In the genomic region with DNA sequence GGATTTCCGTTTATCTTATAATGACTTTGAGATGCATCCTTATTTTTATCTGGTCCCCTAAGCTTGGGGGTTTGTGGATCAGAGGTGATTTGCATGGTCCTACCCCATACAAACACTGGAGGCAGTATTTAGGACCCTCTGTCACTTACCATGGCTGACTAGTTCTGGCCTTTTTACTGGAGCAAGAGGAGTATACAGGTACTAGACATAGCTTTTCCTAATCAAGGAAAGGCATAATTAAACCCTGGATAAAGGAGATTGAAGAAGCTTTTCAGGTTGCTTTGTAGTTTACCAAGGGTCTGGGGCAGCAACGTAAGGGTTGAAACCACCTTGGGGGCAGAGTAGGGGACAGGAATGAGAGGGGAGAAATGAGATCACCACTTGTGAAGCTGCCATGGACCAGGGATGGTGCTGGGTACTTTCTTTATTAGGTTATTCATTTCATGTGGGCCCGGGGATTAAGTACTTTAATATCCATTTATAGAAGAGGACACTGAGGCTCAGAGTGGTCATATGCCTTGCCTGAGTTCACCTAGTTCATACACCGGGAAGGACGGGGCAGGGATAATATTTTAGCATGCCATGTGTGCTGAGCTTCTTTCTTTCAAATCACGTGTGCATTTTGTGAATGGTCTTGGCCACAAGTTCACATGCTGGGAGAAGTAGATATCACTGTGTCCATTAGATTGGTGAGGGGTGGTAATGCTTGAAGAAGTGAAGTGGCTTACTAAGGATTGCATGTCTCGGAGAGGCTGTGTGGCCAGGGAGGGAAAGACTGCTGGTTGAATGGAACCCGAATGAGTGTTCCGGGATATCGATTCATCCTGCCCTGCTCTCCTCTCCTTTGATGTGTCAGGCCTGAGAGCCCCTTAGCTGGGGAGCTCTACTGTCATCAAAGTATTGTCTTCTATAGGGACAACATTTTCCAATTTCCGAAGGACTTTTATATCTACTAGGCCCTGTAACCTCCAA, we compare ENCODE assay signal across 22 cellular contexts.
"Had no signal": no experiment of that assay in that cellular context is flagged by ENCODE, and none has a peak within 500 bp of the region (broad histone marks: within the 10 kb centered on the region; RNA-seq: fewer than 3 reads in every experiment).

No MANE protein-coding gene starts in this region.

- H3K9me3 Mint-ChIP-seq: activated B cell treated with CpG ODN at 0.5 μM for 24 hours; activated CD4-positive, alpha-beta memory T cell treated with anti-CD3 and anti-CD28 coated beads for 36 hours; activated naive CD4-positive, alpha-beta T cell treated with anti-CD3 and anti-CD28 coated beads, Interleukin-2, amount 10 ng/mL, durations not matched to agents 7 days and 5 days; natural killer cell; stimulated activated naive CD8-positive, alpha-beta T cell treated with anti-CD3 and anti-CD28 coated beads, Interleukin-15, Interleukin-2, amounts not matched to agents 100 ng/mL and 50 ng/mL, for 24 hours had no signal

- H3K4me1 ChIP-seq: pancreas, psoas muscle, right atrium auricular region, tibial artery had no signal

- H3K4me1 Mint-ChIP-seq: activated B cell treated with CpG ODN at 0.5 μM for 24 hours; activated CD4-positive, alpha-beta T cell treated with anti-CD3 and anti-CD28 coated beads for 36 hours; activated naive CD4-positive, alpha-beta T cell treated with anti-CD3 and anti-CD28 coated beads, Interleukin-2, amount 10 ng/mL, durations not matched to agents 7 days and 5 days; natural killer cell had no signal

- H3K27me3 Mint-ChIP-seq: activated B cell treated with CpG ODN at 0.5 μM for 24 hours; activated CD4-positive, alpha-beta memory T cell treated with anti-CD3 and anti-CD28 coated beads for 36 hours; activated naive CD4-positive, alpha-beta T cell treated with anti-CD3 and anti-CD28 coated beads, Interleukin-2, amount 10 ng/mL, durations not matched to agents 7 days and 5 days; stimulated activated naive CD8-positive, alpha-beta T cell treated with anti-CD3 and anti-CD28 coated beads, Interleukin-15, Interleukin-2, amounts not matched to agents 100 ng/mL and 50 ng/mL, for 24 hours had no signal

- ATAC-seq: activated CD4-positive, alpha-beta T cell treated with anti-CD3 and anti-CD28 coated beads for 36 hours; left lobe of liver; natural killer cell; psoas muscle had no signal

- H3K4me3 Mint-ChIP-seq: activated B cell treated with CpG ODN at 0.5 μM for 24 hours; activated CD4-positive, alpha-beta memory T cell treated with anti-CD3 and anti-CD28 coated beads for 36 hours; activated CD4-positive, alpha-beta T cell treated with anti-CD3 and anti-CD28 coated beads for 36 hours; activated naive CD4-positive, alpha-beta T cell treated with anti-CD3 and anti-CD28 coated beads, Interleukin-2, amount 10 ng/mL, durations not matched to agents 7 days and 5 days; natural killer cell; stimulated activated naive CD8-positive, alpha-beta T cell treated with anti-CD3 and anti-CD28 coated beads, Interleukin-15, Interleukin-2, amounts not matched to agents 100 ng/mL and 50 ng/mL, for 24 hours had no signal

- H3K27me3 ChIP-seq: neutrophil, pancreas, right atrium auricular region had no signal

- H3K27ac Mint-ChIP-seq: activated B cell treated with CpG ODN at 0.5 μM for 24 hours; activated CD4-positive, alpha-beta memory T cell treated with anti-CD3 and anti-CD28 coated beads for 36 hours; activated CD4-positive, alpha-beta T cell treated with anti-CD3 and anti-CD28 coated beads for 36 hours; activated naive CD4-positive, alpha-beta T cell treated with anti-CD3 and anti-CD28 coated beads, Interleukin-2, amount 10 ng/mL, durations not matched to agents 7 days and 5 days; natural killer cell; stimulated activated naive CD8-positive, alpha-beta T cell treated with anti-CD3 and anti-CD28 coated beads, Interleukin-15, Interleukin-2, amounts not matched to agents 100 ng/mL and 50 ng/mL, for 24 hours had no signal

- H3K36me3 Mint-ChIP-seq: activated CD4-positive, alpha-beta memory T cell treated with anti-CD3 and anti-CD28 coated beads for 36 hours; activated naive CD4-positive, alpha-beta T cell treated with anti-CD3 and anti-CD28 coated beads, Interleukin-2, amount 10 ng/mL, durations not matched to agents 7 days and 5 days; natural killer cell had no signal

- H3K27ac ChIP-seq: neutrophil, pancreas, psoas muscle, right atrium auricular region, tibial artery had no signal

- DNase-seq: activated B cell treated with CpG ODN at 0.5 μM for 24 hours; activated CD4-positive, alpha-beta memory T cell treated with anti-CD3 and anti-CD28 coated beads for 36 hours; activated CD4-positive, alpha-beta T cell treated with anti-CD3 and anti-CD28 coated beads for 36 hours; activated effector memory CD4-positive, alpha-beta T cell treated with anti-CD3 and anti-CD28 coated beads, Interleukin-2, amount 50 U/mL, for 16 hours; activated naive CD4-positive, alpha-beta T cell treated with anti-CD3 and anti-CD28 coated beads, Interleukin-2, amount 10 ng/mL, durations not matched to agents 7 days and 5 days; amygdala; cerebellar nuclear complex; cortex of kidney; erythroblast; foreskin melanocyte; natural killer cell; pancreas; psoas muscle; stimulated activated CD4-positive, alpha-beta T cell treated with anti-CD3 and anti-CD28 coated beads, Interleukin-1b, Interleukin-23, amount 100 ng/mL, for 48 hours; substantia nigra; T-helper 9 cell; tibial artery had no signal

- H3K4me3 ChIP-seq: lung, pancreas, psoas muscle, right atrium auricular region, tibial artery had no signal

- H3K9me3 ChIP-seq: neutrophil, pancreas, psoas muscle, right atrium auricular region, tibial artery had no signal

- H3K36me3 ChIP-seq: neutrophil, pancreas, right atrium auricular region, tibial artery had no signal
